In genomic region chr9:106339882-106340281, GRCh38 we compare ENCODE assay signal across 2 cellular contexts.
TF ChIP-seq lines count a peak whose summit lies in the region.

No MANE protein-coding gene starts in this region.

TF ChIP-seq in liver, 16 proteins besides CTCF, POLR2A, EP300 and RAD21 (continued from another document):
- TF ChIP-seq ZBTB33 (IDR thresholded peaks at IDR 0.05) (no peak), TAF1 (conservative IDR thresholded peaks at IDR 0.05) (no peak), YY1 (IDR thresholded peaks at IDR 0.05) (no peak), HNF4A (conservative IDR thresholded peaks at IDR 0.05) (peak; percentile 60 to 74), HNF4G (IDR thresholded peaks at IDR 0.05) (no peak), FOXA1 (IDR thresholded peaks at IDR 0.05) (no peak), RXRA (IDR thresholded peaks at IDR 0.05) (peak in 1 of 2 donors; percentile 13), NR2F2 (IDR thresholded peaks at IDR 0.05) (peak; percentile 88)
- TF ChIP-seq, protein P1, sequence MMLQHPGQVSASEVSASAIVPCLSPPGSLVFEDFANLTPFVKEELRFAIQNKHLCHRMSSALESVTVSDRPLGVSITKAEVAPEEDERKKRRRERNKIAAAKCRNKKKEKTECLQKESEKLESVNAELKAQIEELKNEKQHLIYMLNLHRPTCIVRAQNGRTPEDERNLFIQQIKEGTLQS (IDR thresholded peaks at IDR 0.05) = no peak
- TF ChIP-seq, protein P2, sequence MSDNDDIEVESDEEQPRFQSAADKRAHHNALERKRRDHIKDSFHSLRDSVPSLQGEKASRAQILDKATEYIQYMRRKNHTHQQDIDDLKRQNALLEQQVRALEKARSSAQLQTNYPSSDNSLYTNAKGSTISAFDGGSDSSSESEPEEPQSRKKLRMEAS (IDR thresholded peaks at IDR 0.05) = no peak

TF ChIP-seq in HepG2, 621 proteins besides CTCF, POLR2A, EP300 and RAD21 (continued from another document):
- TF ChIP-seq AKNA (CRISPR knock-in tag; IDR thresholded peaks at IDR 0.05; ENCODE audit: borderline replicate concordance) (no peak), SMAD1 (CRISPR knock-in tag; IDR thresholded peaks at IDR 0.05; ENCODE audit: borderline replicate concordance, low read depth) (no peak), ZEB1 (IDR thresholded peaks at IDR 0.05; ENCODE audit: insufficient replicate concordance, low read depth) (no peak), ZNF614 (CRISPR knock-in tag; IDR thresholded peaks at IDR 0.05; ENCODE audit: borderline replicate concordance) (no peak), ZNF12 (CRISPR knock-in tag; IDR thresholded peaks at IDR 0.05) (no peak), NFE2 (CRISPR knock-in tag; IDR thresholded peaks at IDR 0.05) (no peak), ZNF136 (CRISPR knock-in tag; IDR thresholded peaks at IDR 0.05; ENCODE audit: low read depth) (no peak)
